3 cellular contexts compared by ENCODE assay signal in genomic region chr19:15652559-15653278, GRCh38.
TF ChIP-seq lines count a peak whose summit lies in the region.

No MANE protein-coding gene starts in this region.

TF ChIP-seq in liver, 16 proteins besides CTCF, POLR2A, EP300 and RAD21:
- TF ChIP-seq YY1 (IDR thresholded peaks at IDR 0.05) (no peak), ATF3 (IDR thresholded peaks at IDR 0.05) (no peak), RXRA (IDR thresholded peaks at IDR 0.05) (peak; percentile 17 to 70), TAF1 (conservative IDR thresholded peaks at IDR 0.05) (no peak), HNF4G (IDR thresholded peaks at IDR 0.05) (no peak), FOXA1 (IDR thresholded peaks at IDR 0.05) (no peak), ZBTB33 (IDR thresholded peaks at IDR 0.05) (no peak), SP1 (IDR thresholded peaks at IDR 0.05) (no peak), MAX (IDR thresholded peaks at IDR 0.05) (peak; percentile 19), EGR1 (IDR thresholded peaks at IDR 0.05; ENCODE audit: low read depth in 2 of 2) (no peak), JUND (IDR thresholded peaks at IDR 0.05) (no peak), FOXA2 (IDR thresholded peaks at IDR 0.05) (no peak), HNF4A (conservative IDR thresholded peaks at IDR 0.05) (peak; percentile 76 to 91), NR2F2 (IDR thresholded peaks at IDR 0.05) (no peak), REST (IDR thresholded peaks at IDR 0.05) (no peak), GABPA (IDR thresholded peaks at IDR 0.05 in 1 of 2, conservative IDR thresholded peaks at IDR 0.05 in 1 of 2) (no peak)

TF ChIP-seq in HepG2, 621 proteins besides CTCF, POLR2A, EP300 and RAD21:
- TF ChIP-seq THAP11 (CRISPR knock-in tag; IDR thresholded peaks at IDR 0.05), result no peak
- TF ChIP-seq ZNF160 (CRISPR knock-in tag; IDR thresholded peaks at IDR 0.05), result no peak
- no peak for TF ChIP-seq THAP9 (CRISPR knock-in tag; IDR thresholded peaks at IDR 0.05; ENCODE audit: borderline replicate concordance)

TF ChIP-seq in GM12878, 131 proteins besides CTCF, POLR2A, EP300 and RAD21:
- no peak for TF ChIP-seq MLLT1 (IDR thresholded peaks at IDR 0.05)
- TF ChIP-seq POLR2AphosphoS5 (IDR thresholded peaks at IDR 0.05; ENCODE audit: low read length), result no peak
- peak; percentile 48; the same call in 1 of the 2 replicates for TF ChIP-seq REST (IDR thresholded peaks at IDR 0.05; ENCODE audit: low read depth, low read length)
